20 cellular contexts compared by ENCODE assay signal in the genomic region with DNA sequence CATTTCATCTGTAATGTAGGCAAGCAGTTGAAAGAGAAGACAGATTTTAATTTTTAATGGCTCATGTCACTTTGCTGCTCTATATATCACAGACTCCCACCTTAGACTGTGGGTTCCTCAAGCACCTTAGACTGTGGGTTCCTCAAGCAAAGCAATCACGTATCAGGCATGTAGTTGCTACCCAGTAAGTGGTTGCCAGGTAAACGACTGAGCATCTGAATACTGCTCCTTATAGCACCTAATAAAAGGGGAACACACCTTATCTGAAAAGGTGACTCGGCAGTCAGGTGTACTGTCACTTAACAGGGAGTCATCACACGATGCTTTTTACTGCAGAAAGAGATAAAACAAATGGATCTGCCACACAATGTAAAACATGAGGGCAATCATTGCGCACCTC.
"Had no signal": no experiment of that assay in that cellular context is flagged by ENCODE, and none has a peak within 500 bp of the region (broad histone marks: within the 10 kb centered on the region; RNA-seq: fewer than 3 reads in every experiment).

No MANE protein-coding gene starts in this region.

- ATAC-seq: Panc1, PC-3, SK-N-SH treated with all-trans-retinoic acid at 6 μM for 48 hours had no signal

- H3K27me3 ChIP-seq: SJCRH30 had no signal

- DNase-seq: Karpas-422, KG1, MM.1S, NCI-H1092 treated with DMSO at 0.1 percent for 48 hours, NCI-H1436, NCI-H187, NCI-H2029, NCI-H2081 treated with DMSO at 0.1 percent for 48 hours, NCI-H2171, NCI-H226, NCI-H446, NCI-H510A, NCI-H524 treated with DMSO at 0.1 percent for 48 hours, NCI-H774, PC-3, SHP77, SJCRH30 had no signal

- H3K4me3 ChIP-seq: SJCRH30 had no signal

- H3K36me3 ChIP-seq: SJCRH30 had no signal

- H3K9me3 ChIP-seq: SJCRH30 had no signal

- H3K27ac ChIP-seq: RWPE1, SJCRH30 had no signal
